In genomic region chr19:33176670-33177416, GRCh38 we compare ENCODE assay signal across 8 cellular contexts. TPM values are rescaled to one million over a fixed set of nuclear protein-coding genes. Genes with fewer than 3 reads are reported as not detected.
DNase-seq lines count a peak whose midpoint lies in the region; ATAC-seq and TF ChIP-seq lines count a peak whose summit lies in the region.

No MANE protein-coding gene starts in this region.

- DNase-seq in DND-41 (peak; percentile 96), Peyer's patch (peak; percentile 93 to 99 (median 98)), fibroblast of lung (ENCODE audit: low read depth in 2 of 2) (peak; percentile 98 to 99)
- DNase-seq in activated T-helper 1 cell treated with anti-CD3 and anti-CD28 coated beads, Interleukin-12 subunit alpha, Interleukin-12 subunit beta, Interleukin-2, Interleukin-4 antibody, amounts not matched to agents 30 ng/mL and 10 ng/mL and 1 ng/mL, durations not matched to agents 14 hours and 24 hours and 36 hours (ENCODE audit: low spot score) = peak; percentile 97
- DNase-seq in naive thymus-derived CD4-positive, alpha-beta T cell = peak; percentile 91 to 100 (median 99)
- peak; percentile 97 for DNase-seq in stimulated activated naive B cell treated with anti-CD40 and anti-IgM and Interleukin-4, amounts not matched to agents 10 μg/mL and 1 μg/mL and 100 μg/mL, for 72 hours

- TF ChIP-seq POLR2A in Peyer's patch (IDR thresholded peaks at IDR 0.05) = peak; percentile 68 to 78

- peaks cover 41% of the 10 kb centered on the region for H3K4me1 ChIP-seq in DND-41 (ENCODE audit: insufficient read depth, low read length)
- peaks cover 12% of the 10 kb centered on the region for H3K4me1 ChIP-seq in KMS-11 (ENCODE audit: low read depth, poor library complexity, severe bottlenecking)
- peaks cover 0 to 19% (median 6%) of the 10 kb centered on the region in 4 donors for H3K4me1 ChIP-seq in Peyer's patch
- H3K4me1 ChIP-seq in fibroblast of lung (ENCODE audit: control insufficient read depth, extremely low read depth, insufficient read depth, low read length) = peaks cover 6% of the 10 kb centered on the region
- H3K4me1 ChIP-seq in naive thymus-derived CD4-positive, alpha-beta T cell (ENCODE audit: control insufficient read depth in 2 of 2, insufficient read depth in 2 of 2, low read length in 2 of 2) = peaks cover 13 to 18% of the 10 kb centered on the region in 2 donors

- peak overlapping the region; percentile 89 for H3K4me2 ChIP-seq in DND-41 (ENCODE audit: insufficient read depth, low read length)
- H3K4me2 ChIP-seq in KMS-11 = peak overlapping the region; percentile 95
- peak overlapping the region; percentile 91 for H3K4me2 ChIP-seq in fibroblast of lung (ENCODE audit: extremely low read depth, insufficient read depth, low read length)

- H3K27ac ChIP-seq in DND-41 (ENCODE audit: low read length) (peak overlapping the region; percentile 92), KMS-11 (peak overlapping the region; percentile 53), Peyer's patch (peak overlapping the region; percentile 93 to 96 (median 95)), fibroblast of lung (ENCODE audit: insufficient read depth, low read length) (peak overlapping the region; percentile 79)
- peak overlapping the region; percentile 89 for H3K27ac ChIP-seq in naive thymus-derived CD4-positive, alpha-beta T cell (ENCODE audit: low read depth, low read length)

- H3K36me3 Mint-ChIP-seq in activated T-helper 1 cell treated with anti-CD3 and anti-CD28 coated beads, Interleukin-12 subunit alpha, Interleukin-12 subunit beta, Interleukin-2, Interleukin-4 antibody, amounts not matched to agents 30 ng/mL and 10 ng/mL and 1 ng/mL, durations not matched to agents 14 hours and 24 hours and 36 hours (ENCODE audit: low read depth) = peaks cover 5% of the 10 kb centered on the region
- peaks cover 5 to 17% (median 8%) of the 10 kb centered on the region in 5 donors for H3K36me3 Mint-ChIP-seq in naive thymus-derived CD4-positive, alpha-beta T cell
- H3K36me3 Mint-ChIP-seq in stimulated activated naive B cell treated with anti-CD40 and anti-IgM and Interleukin-4, amounts not matched to agents 10 μg/mL and 1 μg/mL and 100 μg/mL, for 72 hours = peaks cover 7 to 10% of the 10 kb centered on the region in 2 donors

- H3K36me3 ChIP-seq in DND-41 (ENCODE audit: insufficient read depth, low read length) = no peaks in the 10 kb centered on the region; the same call in 1 of the 2 replicates
- no peaks in the 10 kb centered on the region for H3K36me3 ChIP-seq in KMS-11 (ENCODE audit: insufficient read depth)
- H3K36me3 ChIP-seq in Peyer's patch = no peaks in the 10 kb centered on the region
- H3K36me3 ChIP-seq in fibroblast of lung (ENCODE audit: control insufficient read depth, insufficient read depth, low read length) = no peaks in the 10 kb centered on the region
- peaks cover 0 to 8% (median 0%) of the 10 kb centered on the region in 3 experiments for H3K36me3 ChIP-seq in naive thymus-derived CD4-positive, alpha-beta T cell (ENCODE audit: control insufficient read depth in 2 of 3, insufficient read depth in 3 of 3, low read length in 3 of 3)

- peaks cover 10% of the 10 kb centered on the region for H3K79me2 ChIP-seq in DND-41 (ENCODE audit: insufficient read depth, low read length)
- H3K79me2 ChIP-seq in KMS-11 (ENCODE audit: insufficient read depth, low read depth) = no peaks in the 10 kb centered on the region
- H3K79me2 ChIP-seq in fibroblast of lung (ENCODE audit: control insufficient read depth, insufficient read depth, low read length) = peaks cover 2% of the 10 kb centered on the region

- H2AFZ ChIP-seq in DND-41 (ENCODE audit: low read depth, low read length) = peak overlapping the region; percentile 95
- peak overlapping the region; percentile 82 for H2AFZ ChIP-seq in KMS-11 (ENCODE audit: low read depth)
- peak overlapping the region; percentile 89 for H2AFZ ChIP-seq in fibroblast of lung (ENCODE audit: low read length)

- peak overlapping the region; percentile 97 for H3K27ac Mint-ChIP-seq in activated T-helper 1 cell treated with anti-CD3 and anti-CD28 coated beads, Interleukin-12 subunit alpha, Interleukin-12 subunit beta, Interleukin-2, Interleukin-4 antibody, amounts not matched to agents 30 ng/mL and 10 ng/mL and 1 ng/mL, durations not matched to agents 14 hours and 24 hours and 36 hours
- H3K27ac Mint-ChIP-seq in naive thymus-derived CD4-positive, alpha-beta T cell = peak overlapping the region; percentile 96 to 100 (median 100)
- H3K27ac Mint-ChIP-seq in stimulated activated naive B cell treated with anti-CD40 and anti-IgM and Interleukin-4, amounts not matched to agents 10 μg/mL and 1 μg/mL and 100 μg/mL, for 72 hours = peak overlapping the region; percentile 99

- TF ChIP-seq CTCF in DND-41 (IDR thresholded peaks at IDR 0.05; ENCODE audit: borderline replicate concordance, extremely low read depth, low read length, poor library complexity, severe bottlenecking) (no peak), KMS-11 (conservative IDR thresholded peaks at IDR 0.05; ENCODE audit: low read depth, low read length) (no peak), Peyer's patch (IDR thresholded peaks at IDR 0.05) (peak in 3 of 6 experiments; percentile 21 to 45 (median 43)), fibroblast of lung (conservative IDR thresholded peaks at IDR 0.05 in 1 of 2, IDR thresholded peaks at IDR 0.05 in 1 of 2; ENCODE audit: low read depth in 1 of 2, low read length in 2 of 2) (peak; percentile 18)

- ATAC-seq in DND-41 (ENCODE audit: insufficient read depth, low read depth) = peak; percentile 88
- ATAC-seq in GM21737 (IDR thresholded peaks at IDR 0.05; ENCODE audit: unreplicated experiment) = peak; percentile 76
- peak; percentile 81 for ATAC-seq in naive thymus-derived CD4-positive, alpha-beta T cell
- peak; percentile 87 to 89 for ATAC-seq in stimulated activated naive B cell treated with anti-CD40 and anti-IgM and Interleukin-4, amounts not matched to agents 10 μg/mL and 1 μg/mL and 100 μg/mL, for 72 hours (replicated peaks)

- peak overlapping the region; percentile 97 for H3K4me3 Mint-ChIP-seq in activated T-helper 1 cell treated with anti-CD3 and anti-CD28 coated beads, Interleukin-12 subunit alpha, Interleukin-12 subunit beta, Interleukin-2, Interleukin-4 antibody, amounts not matched to agents 30 ng/mL and 10 ng/mL and 1 ng/mL, durations not matched to agents 14 hours and 24 hours and 36 hours
- H3K4me3 Mint-ChIP-seq in naive thymus-derived CD4-positive, alpha-beta T cell = peak overlapping the region; percentile 92 to 99 (median 97)
- H3K4me3 Mint-ChIP-seq in stimulated activated naive B cell treated with anti-CD40 and anti-IgM and Interleukin-4, amounts not matched to agents 10 μg/mL and 1 μg/mL and 100 μg/mL, for 72 hours = peak overlapping the region; percentile 98 to 99

- H3K9me3 ChIP-seq in DND-41 (ENCODE audit: insufficient read depth, low read length, severe bottlenecking) (no peaks in the 10 kb centered on the region), Peyer's patch (no peaks in the 10 kb centered on the region), fibroblast of lung (ENCODE audit: control insufficient read depth, insufficient read depth, low read depth, low read length) (no peaks in the 10 kb centered on the region)
- H3K9me3 ChIP-seq in naive thymus-derived CD4-positive, alpha-beta T cell (ENCODE audit: control insufficient read depth in 2 of 3, low read length in 3 of 3) = no peaks in the 10 kb centered on the region

- H3K27me3 ChIP-seq in DND-41 (ENCODE audit: insufficient read depth, low read length, poor library complexity) (no peaks in the 10 kb centered on the region), KMS-11 (ENCODE audit: insufficient read depth, low read depth) (no peaks in the 10 kb centered on the region), Peyer's patch (no peaks in the 10 kb centered on the region), fibroblast of lung (ENCODE audit: control insufficient read depth, insufficient read depth, low read length) (no peaks in the 10 kb centered on the region)
- H3K27me3 ChIP-seq in naive thymus-derived CD4-positive, alpha-beta T cell (ENCODE audit: control insufficient read depth in 2 of 2, insufficient read depth in 2 of 2, low read length in 2 of 2) = no peaks in the 10 kb centered on the region

- H3K9me3 Mint-ChIP-seq in activated T-helper 1 cell treated with anti-CD3 and anti-CD28 coated beads, Interleukin-12 subunit alpha, Interleukin-12 subunit beta, Interleukin-2, Interleukin-4 antibody, amounts not matched to agents 30 ng/mL and 10 ng/mL and 1 ng/mL, durations not matched to agents 14 hours and 24 hours and 36 hours = no peaks in the 10 kb centered on the region
- H3K9me3 Mint-ChIP-seq in naive thymus-derived CD4-positive, alpha-beta T cell = peaks cover 0 to 13% (median 0%) of the 10 kb centered on the region in 11 donors
- H3K9me3 Mint-ChIP-seq in stimulated activated naive B cell treated with anti-CD40 and anti-IgM and Interleukin-4, amounts not matched to agents 10 μg/mL and 1 μg/mL and 100 μg/mL, for 72 hours = peaks cover 0 to 1% of the 10 kb centered on the region in 2 donors

- H3K27me3 Mint-ChIP-seq in activated T-helper 1 cell treated with anti-CD3 and anti-CD28 coated beads, Interleukin-12 subunit alpha, Interleukin-12 subunit beta, Interleukin-2, Interleukin-4 antibody, amounts not matched to agents 30 ng/mL and 10 ng/mL and 1 ng/mL, durations not matched to agents 14 hours and 24 hours and 36 hours (ENCODE audit: insufficient read depth) = peaks cover 9% of the 10 kb centered on the region
- peaks cover 0 to 13% (median 0%) of the 10 kb centered on the region in 5 donors for H3K27me3 Mint-ChIP-seq in naive thymus-derived CD4-positive, alpha-beta T cell
- peaks cover 5% of the 10 kb centered on the region in 2 donors for H3K27me3 Mint-ChIP-seq in stimulated activated naive B cell treated with anti-CD40 and anti-IgM and Interleukin-4, amounts not matched to agents 10 μg/mL and 1 μg/mL and 100 μg/mL, for 72 hours

- POLR2A ChIA-PET in naive thymus-derived CD4-positive, alpha-beta T cell (lab: Charles Lee) = interaction anchor here (0.5 to 4.8 kb wide), 29 partner anchors 8 to 1001 kb away, joined by 3 to 75 read pairs (median 4); partner anchors contain the start of genes ANKRD27, CEBPG, CEP89 and DPY19L3

- H3K4me1 Mint-ChIP-seq in activated T-helper 1 cell treated with anti-CD3 and anti-CD28 coated beads, Interleukin-12 subunit alpha, Interleukin-12 subunit beta, Interleukin-2, Interleukin-4 antibody, amounts not matched to agents 30 ng/mL and 10 ng/mL and 1 ng/mL, durations not matched to agents 14 hours and 24 hours and 36 hours (ENCODE audit: low read depth) = peaks cover 41% of the 10 kb centered on the region
- H3K4me1 Mint-ChIP-seq in naive thymus-derived CD4-positive, alpha-beta T cell = peaks cover 29 to 58% (median 50%) of the 10 kb centered on the region in 7 donors
- H3K4me1 Mint-ChIP-seq in stimulated activated naive B cell treated with anti-CD40 and anti-IgM and Interleukin-4, amounts not matched to agents 10 μg/mL and 1 μg/mL and 100 μg/mL, for 72 hours = peaks cover 26 to 67% of the 10 kb centered on the region in 2 donors

- H4K20me1 ChIP-seq in DND-41 (ENCODE audit: insufficient read depth, low read length) = no peaks in the 10 kb centered on the region
- no peaks in the 10 kb centered on the region for H4K20me1 ChIP-seq in KMS-11 (ENCODE audit: insufficient read depth)
- H4K20me1 ChIP-seq in fibroblast of lung (ENCODE audit: control insufficient read depth, extremely low read depth, insufficient read depth, low read length) = no peaks in the 10 kb centered on the region

- CTCF ChIA-PET in naive thymus-derived CD4-positive, alpha-beta T cell (lab: Charles Lee) = interaction anchor here (0.6 to 2.9 kb wide), 10 partner anchors 13 to 484 kb away, joined by 3 to 15 read pairs (median 5); no protein-coding TSS in a partner anchor

- peak overlapping the region; percentile 65 to 88 for H3K4me3 ChIP-seq in DND-41 (ENCODE audit: low read depth in 1 of 2, low read length in 2 of 2)
- H3K4me3 ChIP-seq in KMS-11 (IDR thresholded peaks at IDR 0.05; ENCODE audit: insufficient read depth, low read depth, low read length) = peak overlapping the region; percentile 71
- peak overlapping the region; percentile 83 to 95 (median 91) for H3K4me3 ChIP-seq in Peyer's patch
- peak overlapping the region; percentile 74 to 87 (median 86) for H3K4me3 ChIP-seq in fibroblast of lung (replicated peaks in 1 of 4; ENCODE audit: control extremely low read depth in 1 of 4, insufficient read depth in 1 of 4, low read depth in 3 of 4, low read length in 4 of 4)
- H3K4me3 ChIP-seq in naive thymus-derived CD4-positive, alpha-beta T cell (ENCODE audit: low read length) = peak overlapping the region; percentile 98

- intact Hi-C loops in activated T-helper 1 cell treated with anti-CD3 and anti-CD28 coated beads, Interleukin-12 subunit alpha, Interleukin-12 subunit beta, Interleukin-2, Interleukin-4 antibody, amounts not matched to agents 30 ng/mL and 10 ng/mL and 1 ng/mL, durations not matched to agents 14 hours and 24 hours and 36 hours (cut with micrococcal nuclease) = loop anchor here (1.0 to 10.0 kb wide), 13 partner anchors 17 to 1962 kb away; partner anchors contain the start of genes ANKRD27, CEBPG, FAAP24 and GPATCH1
- intact Hi-C loops in naive thymus-derived CD4-positive, alpha-beta T cell (cut with micrococcal nuclease) = loop anchor here (1.0 to 5.0 kb wide), 21 partner anchors 17 to 1500 kb away; partner anchors contain the start of genes ANKRD27 (in 2 of the 2), CEBPG (in 2 of the 2), DPY19L3 (in 2 of the 2) and FAAP24 (in 2 of the 2)

- peak overlapping the region; percentile 98 for H3K9ac ChIP-seq in DND-41 (ENCODE audit: low read depth, low read length)
- peak overlapping the region; percentile 85 for H3K9ac ChIP-seq in KMS-11
- H3K9ac ChIP-seq in fibroblast of lung (ENCODE audit: insufficient read depth, low read length) = peak overlapping the region; percentile 89

RNA-seq across cellular contexts. Expression of gene LRP3, which starts 17.3 kb away (rescaled TPM):
- total RNA-seq in Peyer's patch (10 to 100 TPM in 1 of 4 donors, 1 to 10 TPM in 3; 6.7 to 25.6 (median 7.8) TPM), fibroblast of lung (24.4 and 28.2 TPM in 2 replicates)
- 0.13 and 0.29 TPM in 2 replicates for total RNA-seq in activated T-helper 1 cell treated with anti-CD3 and anti-CD28 coated beads, Interleukin-12 subunit alpha, Interleukin-12 subunit beta, Interleukin-2, Interleukin-4 antibody, amounts not matched to agents 30 ng/mL and 10 ng/mL and 1 ng/mL, durations not matched to agents 14 hours and 24 hours and 36 hours
- 4.0 and 5.9 TPM in 2 replicates for polyA plus RNA-seq in fibroblast of lung
- polyA plus RNA-seq in fibroblast of lung (2012) = 13.6 and 30.2 TPM in 2 replicates
- polyA minus RNA-seq in fibroblast of lung (ENCODE audit: low replicate concordance) = 10.2 and 17.7 TPM in 2 replicates
- total RNA-seq in naive thymus-derived CD4-positive, alpha-beta T cell = 1 to 10 TPM in 1 of 5 experiments, under 1 TPM in 3, not detected in 1; 0.34 to 2.6 (median 0.40) TPM
- not detected for polyA plus RNA-seq in naive thymus-derived CD4-positive, alpha-beta T cell

RNA-seq across cellular contexts. Expression of gene WDR88, which starts 44.9 kb away (rescaled TPM):
- total RNA-seq in Peyer's patch (not detected), fibroblast of lung (under 0.01 TPM in 1 of 2 replicates, not detected in the other)
- not detected in 2 replicates for total RNA-seq in activated T-helper 1 cell treated with anti-CD3 and anti-CD28 coated beads, Interleukin-12 subunit alpha, Interleukin-12 subunit beta, Interleukin-2, Interleukin-4 antibody, amounts not matched to agents 30 ng/mL and 10 ng/mL and 1 ng/mL, durations not matched to agents 14 hours and 24 hours and 36 hours
- not detected in 2 replicates for polyA plus RNA-seq in fibroblast of lung
- polyA plus RNA-seq in fibroblast of lung (2012) = 0.14 and 0.16 TPM in 2 replicates
- not detected in 2 replicates for polyA minus RNA-seq in fibroblast of lung (ENCODE audit: low replicate concordance)
- under 1 TPM in 2 of 5 experiments, not detected in 3; 0.51 to 0.62 TPM for total RNA-seq in naive thymus-derived CD4-positive, alpha-beta T cell
- under 1 TPM; 0.15 to 0.24 TPM for polyA plus RNA-seq in naive thymus-derived CD4-positive, alpha-beta T cell

RNA-seq across cellular contexts. Expression of gene SLC7A10, which starts 48.8 kb away (rescaled TPM):
- total RNA-seq in Peyer's patch = not detected
- not detected in 2 replicates for total RNA-seq in activated T-helper 1 cell treated with anti-CD3 and anti-CD28 coated beads, Interleukin-12 subunit alpha, Interleukin-12 subunit beta, Interleukin-2, Interleukin-4 antibody, amounts not matched to agents 30 ng/mL and 10 ng/mL and 1 ng/mL, durations not matched to agents 14 hours and 24 hours and 36 hours
- not detected in 2 replicates for total RNA-seq in fibroblast of lung
- polyA plus RNA-seq in fibroblast of lung = not detected in 2 replicates
- not detected in 2 replicates for polyA plus RNA-seq in fibroblast of lung (2012)
- polyA minus RNA-seq in fibroblast of lung (ENCODE audit: low replicate concordance) = not detected in 2 replicates
- total RNA-seq in naive thymus-derived CD4-positive, alpha-beta T cell = not detected
- polyA plus RNA-seq in naive thymus-derived CD4-positive, alpha-beta T cell = not detected

Comparison
In these comparisons a context has a peak if more than half of its experiments do, and no peak if none do; other contexts are left out.
1. Peak in every context shown above with its lines: DNase-seq, ATAC-seq, H3K4me3 ChIP-seq and H3K27ac ChIP-seq.
2. CTCF ChIP-seq: peak in fibroblast of lung (2 of 2); none in DND-41 (single experiment) and KMS-11 (single experiment).